In the genomic region with DNA sequence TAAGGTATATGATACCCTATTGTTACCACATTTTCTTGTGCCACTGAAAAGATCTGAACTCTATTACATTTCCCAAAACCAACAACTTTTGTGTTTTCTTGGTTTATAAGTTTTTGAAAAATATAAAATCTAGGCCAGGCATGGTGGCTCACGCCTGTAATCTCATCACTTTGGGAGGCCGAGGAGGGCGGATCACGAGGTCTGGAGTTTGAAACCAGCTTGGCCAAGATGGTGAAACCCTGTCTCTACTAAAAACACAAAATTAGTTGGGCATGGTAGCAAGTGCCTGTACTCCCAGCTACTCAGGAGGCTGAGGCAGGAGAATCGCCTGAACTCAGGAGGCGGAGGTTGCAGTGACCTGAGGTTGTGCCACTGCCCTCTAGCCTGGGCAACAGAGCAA, we compare ENCODE assay signal across 26 cellular contexts. TPM values are rescaled to one million over a fixed set of nuclear protein-coding genes. Genes with fewer than 3 reads are reported as not detected.
"Had no signal": no experiment of that assay in that cellular context is flagged by ENCODE, and none has a peak within 500 bp of the region (broad histone marks: within the 10 kb centered on the region; RNA-seq: fewer than 3 reads in every experiment).

No MANE protein-coding gene starts in this region.

- ATAC-seq: effector memory CD8-positive, alpha-beta T cell; esophagus mucosa; gastrocnemius medialis; heart right ventricle; left cardiac atrium; left lung; left ventricle myocardium superior; lower lobe of right lung; naive thymus-derived CD8-positive, alpha-beta T cell had no signal

- DNase-seq: colonic mucosa; cortex of kidney; effector CD8-positive, alpha-beta T cell; effector memory CD8-positive, alpha-beta T cell; endodermal cell; erythroblast; esophagus squamous epithelium; foreskin melanocyte; gastrocnemius medialis; glutamatergic neuron; head of caudate nucleus; heart right ventricle; hippocampal formation; left cardiac atrium; left lung; left ventricle myocardium superior; lower lobe of right lung; mesenchymal stem cell; midbrain; naive B cell; naive thymus-derived CD8-positive, alpha-beta T cell had no signal

- H3K4me3 Mint-ChIP-seq: dendritic cell treated with granulocyte-macrophage colony-stimulating factor and Interleukin-4, amounts not matched to agents 40 ng/mL and 50 ng/mL, for 4 days; effector memory CD8-positive, alpha-beta T cell; endodermal cell; naive B cell; naive thymus-derived CD8-positive, alpha-beta T cell had no signal

- H3K27me3 Mint-ChIP-seq: dendritic cell treated with granulocyte-macrophage colony-stimulating factor and Interleukin-4, amounts not matched to agents 40 ng/mL and 50 ng/mL, for 4 days; effector memory CD8-positive, alpha-beta T cell; naive B cell; naive thymus-derived CD8-positive, alpha-beta T cell had no signal

- H3K4me1 Mint-ChIP-seq: endodermal cell, naive B cell had no signal

- H3K9me3 Mint-ChIP-seq: dendritic cell treated with granulocyte-macrophage colony-stimulating factor and Interleukin-4, amounts not matched to agents 40 ng/mL and 50 ng/mL, for 4 days; effector memory CD8-positive, alpha-beta T cell; endodermal cell; naive B cell; naive thymus-derived CD8-positive, alpha-beta T cell had no signal

- H3K27ac Mint-ChIP-seq: dendritic cell treated with granulocyte-macrophage colony-stimulating factor and Interleukin-4, amounts not matched to agents 40 ng/mL and 50 ng/mL, for 4 days; effector memory CD8-positive, alpha-beta T cell; endodermal cell; naive B cell had no signal

RNA-seq across cellular contexts. Expression of a gene that starts 41.3 kb away (rescaled TPM):
- total RNA-seq: gastrocnemius medialis; glomerular endothelial cell; heart right ventricle; left ventricle myocardium superior; lung microvascular endothelial cell; myocyte; naive thymus-derived CD8-positive, alpha-beta T cell had no signal
